Comparison of ENCODE assay signal across 27 cellular contexts in genomic region chr7:94364816-94365215, GRCh38. TPM values are rescaled to one million over a fixed set of nuclear protein-coding genes. Genes with fewer than 3 reads are reported as not detected.
"Had no signal": no experiment of that assay in that cellular context is flagged by ENCODE, and none has a peak within 500 bp of the region (broad histone marks: within the 10 kb centered on the region; RNA-seq: fewer than 3 reads in every experiment).

No MANE protein-coding gene starts in this region.

- H3K27ac ChIP-seq: esophagus squamous epithelium, left ventricle myocardium inferior, neutrophil, parathyroid adenoma, testis, upper lobe of right lung, VCaP had no signal

- H3K4me3 ChIP-seq: esophagus squamous epithelium, left ventricle myocardium inferior, testis, upper lobe of right lung had no signal

- ATAC-seq: activated CD4-positive, CD25-positive, alpha-beta regulatory T cell treated with anti-CD3 and anti-CD28 coated beads, Interleukin-2, amount 50 U/mL, for 24 hours; activated T-cell treated with anti-CD3 and anti-CD28 coated beads, Interleukin-2, amount 50 U/mL, for 72 hours; natural killer cell treated with Interleukin-12 subunit alpha and Interleukin-12 subunit beta and Interleukin-15 and Interleukin-18, amount 100 ng/mL, for 72 hours; right cardiac atrium; stimulated activated effector memory CD8-positive, alpha-beta T cell treated with anti-CD3 and anti-CD28 coated beads, Interleukin-12 subunit alpha, Interleukin-12 subunit beta, amount 100 ng/mL, for 72 hours; upper lobe of right lung had no signal

- H3K27me3 ChIP-seq: esophagus squamous epithelium, neutrophil, testis, upper lobe of right lung had no signal

- H3K36me3 ChIP-seq: esophagus squamous epithelium, left ventricle myocardium inferior, neutrophil, upper lobe of right lung had no signal

- H3K9me3 ChIP-seq: esophagus squamous epithelium, left ventricle myocardium inferior, neutrophil, testis, upper lobe of right lung had no signal

- H3K4me1 ChIP-seq: parathyroid adenoma had no signal

- H3K9ac ChIP-seq: parathyroid adenoma had no signal

- DNase-seq: activated CD4-positive, alpha-beta memory T cell treated with anti-CD3 and anti-CD28 coated beads, Interleukin-2, amount 10 ng/mL, durations not matched to agents 7 days and 5 days; activated CD4-positive, alpha-beta T cell treated with anti-CD3 and anti-CD28 coated beads, Interleukin-2, amount 10 ng/mL, durations not matched to agents 24 days and 14 days; activated effector memory CD4-positive, alpha-beta T cell treated with Interleukin-2 at 50 U/mL for 16 hours; activated naive CD4-positive, alpha-beta T cell treated with anti-CD3 and anti-CD28 coated beads for 36 hours; activated naive CD8-positive, alpha-beta T cell treated with anti-CD3 and anti-CD28 coated beads, Interleukin-2, amount 10 ng/mL, durations not matched to agents 7 days and 5 days; activated T-cell treated with anti-CD3 and anti-CD28 coated beads, Interleukin-2, amount 50 U/mL, for 72 hours; amygdala; cerebellar nuclear complex; cortex of kidney; endodermal cell; esophagus squamous epithelium; foreskin melanocyte; glutamatergic neuron; hippocampal formation; kidney glomerular epithelial cell; left ventricle myocardium inferior; midbrain; right cardiac atrium; stimulated activated CD4-positive, alpha-beta T cell treated with anti-CD3 and anti-CD28 coated beads, Interleukin-1b, Interleukin-23, amount 100 ng/mL, for 48 hours; testis; upper lobe of right lung had no signal

- H2AFZ ChIP-seq: parathyroid adenoma had no signal

- H3K79me2 ChIP-seq: parathyroid adenoma had no signal

RNA-seq across cellular contexts. Expression of gene COL1A2, which starts 29.9 kb away (rescaled TPM):
- total RNA-seq: natural killer cell treated with Interleukin-12 subunit alpha and Interleukin-12 subunit beta and Interleukin-15 and Interleukin-18, amount 100 ng/mL, for 72 hours had no signal
